In the genomic region with DNA sequence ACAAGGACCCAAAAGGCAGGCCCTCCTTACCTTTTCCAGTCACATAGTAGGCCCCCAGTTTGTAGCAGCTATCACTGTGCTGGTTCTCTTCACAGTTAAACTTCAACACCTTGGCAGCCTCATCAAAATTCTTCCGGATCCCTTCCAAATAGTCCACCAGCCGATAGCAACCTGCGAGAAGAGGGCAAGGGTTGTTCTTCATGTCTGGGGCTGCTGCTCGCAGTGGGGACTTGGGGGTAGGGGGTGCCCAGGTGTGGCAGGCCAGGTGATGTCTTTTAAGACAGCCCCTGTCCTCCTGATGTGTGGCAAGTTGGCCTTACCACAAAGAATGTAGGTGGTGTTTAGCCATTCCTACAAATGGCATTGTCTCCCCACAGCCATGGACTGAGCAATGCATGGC, we compare ENCODE assay signal across 1 cellular context.
TF ChIP-seq lines count a peak whose summit lies in the region.

No MANE protein-coding gene starts in this region.

TF ChIP-seq in K562, 482 proteins besides CTCF, POLR2A, EP300 and RAD21 (continued from another document):
- no peak for TF ChIP-seq SP2 (IDR thresholded peaks at IDR 0.05; ENCODE audit: extremely low read depth, low read depth, low read length, poor library complexity, severe bottlenecking)
